17 cellular contexts compared by ENCODE assay signal in the genomic region with DNA sequence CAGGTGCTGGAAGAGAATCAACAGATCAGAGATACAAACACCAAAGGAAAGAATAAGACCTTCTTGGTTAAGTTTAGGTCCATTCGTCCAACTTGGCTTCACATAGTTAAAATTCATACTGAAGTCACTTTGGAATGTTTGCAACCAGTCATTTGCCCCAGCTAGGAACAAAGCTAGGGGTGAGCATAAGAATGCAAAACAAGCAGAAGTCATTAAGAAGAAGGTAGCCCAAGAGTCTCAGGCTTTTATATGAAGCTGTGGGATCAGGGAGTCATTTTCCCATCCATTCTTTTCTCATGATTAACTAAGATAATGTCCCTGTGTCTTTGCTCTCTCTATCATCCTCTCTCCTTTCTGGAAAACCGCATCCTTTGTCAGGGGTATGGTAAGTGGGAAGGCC.
"Had no signal": no experiment of that assay in that cellular context is flagged by ENCODE, and none has a peak within 500 bp of the region (broad histone marks: within the 10 kb centered on the region; RNA-seq: fewer than 3 reads in every experiment).

No MANE protein-coding gene starts in this region.

- ATAC-seq: esophagus mucosa; heart left ventricle; naive thymus-derived CD4-positive, alpha-beta T cell had no signal

- DNase-seq: cortex of kidney; dorsolateral prefrontal cortex; effector CD8-positive, alpha-beta T cell; heart left ventricle; hippocampal formation; kidney glomerular epithelial cell; naive thymus-derived CD4-positive, alpha-beta T cell; occipital lobe; stimulated activated CD4-positive, alpha-beta T cell treated with anti-CD3 and anti-CD28 coated beads, Interleukin-12 subunit alpha, Interleukin-12 subunit beta, amount 100 ng/mL, for 4 hours; stimulated activated naive CD4-positive, alpha-beta T cell; stomach; substantia nigra; trophoblast cell had no signal

- H3K4me3 ChIP-seq: dorsolateral prefrontal cortex, heart left ventricle, prostate gland, skin epidermis, stomach had no signal

- H3K36me3 ChIP-seq: heart left ventricle, prostate gland, stomach had no signal

- H3K27ac ChIP-seq: dorsolateral prefrontal cortex, heart left ventricle, parathyroid adenoma, prostate gland, skin epidermis, stomach had no signal

- H3K27me3 ChIP-seq: dorsolateral prefrontal cortex, heart left ventricle, stomach had no signal

- H3K9me3 ChIP-seq: heart left ventricle, prostate gland, stomach had no signal

- H3K9ac ChIP-seq: parathyroid adenoma had no signal

- H3K4me1 Mint-ChIP-seq: naive thymus-derived CD4-positive, alpha-beta T cell had no signal

- H3K4me1 ChIP-seq: parathyroid adenoma, prostate gland, stomach had no signal

- H3K4me3 Mint-ChIP-seq: naive thymus-derived CD4-positive, alpha-beta T cell had no signal

- H3K27ac Mint-ChIP-seq: naive thymus-derived CD4-positive, alpha-beta T cell had no signal
